8 cellular contexts compared by ENCODE assay signal in genomic region chr4:141604683-141605082, GRCh38. TPM values are rescaled to one million over a fixed set of nuclear protein-coding genes. Genes with fewer than 3 reads are reported as not detected.
A peak's percentile ranks its signal among the peaks of the same experiment; 100 is the strongest.
DNase-seq lines count a peak whose midpoint lies in the region; ATAC-seq and TF ChIP-seq lines count a peak whose summit lies in the region.
"Not testable (repeated sequence)": the region's sequence is repeated elsewhere in the genome, so short reads cannot be mapped to it uniquely, and the experiment has no call there.
"Had no signal": no experiment of that assay in that cellular context is flagged by ENCODE, and none has a peak within 500 bp of the region (broad histone marks: within the 10 kb centered on the region; RNA-seq: fewer than 3 reads in every experiment).

No MANE protein-coding gene starts in this region.

- not testable (repeated sequence) for H3K36me3 Mint-ChIP-seq in activated B cell treated with CpG ODN at 0.5 μM for 24 hours (ENCODE audit: low read depth); activated T-helper 17 cell treated with anti-CD3 and anti-CD28 coated beads, Interleukin-2, amount 50 U/mL, for 72 hours (ENCODE audit: low read depth); dendritic cell treated with granulocyte-macrophage colony-stimulating factor and Interleukin-4, amounts not matched to agents 40 ng/mL and 50 ng/mL, for 4 days (ENCODE audit: low read depth); natural killer cell; stimulated activated memory B cell treated with anti-CD40 and anti-IgM and Interleukin-4, amounts not matched to agents 10 μg/mL and 1 μg/mL and 100 μg/mL, for 72 hours

- POLR2A ChIA-PET in activated B cell treated with CpG ODN at 0.5 μM for 24 hours (lab: Charles Lee): not testable (repeated sequence)

- DNase-seq in GDM1 (lab: John Stamatoyannopoulos, UW) (peak; percentile 70), KG1 (lab: John Stamatoyannopoulos, UW) (peak; percentile 42)
- not testable (repeated sequence) for DNase-seq in activated B cell treated with CpG ODN at 0.5 μM for 24 hours, natural killer cell

- CTCF ChIA-PET in activated B cell treated with CpG ODN at 0.5 μM for 24 hours (lab: Charles Lee): not testable (repeated sequence)

- not testable (repeated sequence) for H3K9me3 Mint-ChIP-seq in activated B cell treated with CpG ODN at 0.5 μM for 24 hours; activated T-helper 17 cell treated with anti-CD3 and anti-CD28 coated beads, Interleukin-2, amount 50 U/mL, for 72 hours; dendritic cell treated with granulocyte-macrophage colony-stimulating factor and Interleukin-4, amounts not matched to agents 40 ng/mL and 50 ng/mL, for 4 days; natural killer cell; stimulated activated memory B cell treated with anti-CD40 and anti-IgM and Interleukin-4, amounts not matched to agents 10 μg/mL and 1 μg/mL and 100 μg/mL, for 72 hours

- H3K27ac Mint-ChIP-seq in activated B cell treated with CpG ODN at 0.5 μM for 24 hours; activated T-helper 17 cell treated with anti-CD3 and anti-CD28 coated beads, Interleukin-2, amount 50 U/mL, for 72 hours; dendritic cell treated with granulocyte-macrophage colony-stimulating factor and Interleukin-4, amounts not matched to agents 40 ng/mL and 50 ng/mL, for 4 days; stimulated activated memory B cell treated with anti-CD40 and anti-IgM and Interleukin-4, amounts not matched to agents 10 μg/mL and 1 μg/mL and 100 μg/mL, for 72 hours: not testable (repeated sequence)
- peak overlapping the region; percentile 44 to 60 for H3K27ac Mint-ChIP-seq in natural killer cell

- H3K4me3 Mint-ChIP-seq in activated B cell treated with CpG ODN at 0.5 μM for 24 hours (peak overlapping the region; percentile 4), natural killer cell (peak overlapping the region; percentile 73)
- peak overlapping the region; percentile 28 for H3K4me3 Mint-ChIP-seq in activated T-helper 17 cell treated with anti-CD3 and anti-CD28 coated beads, Interleukin-2, amount 50 U/mL, for 72 hours
- peak overlapping the region; percentile 15 for H3K4me3 Mint-ChIP-seq in dendritic cell treated with granulocyte-macrophage colony-stimulating factor and Interleukin-4, amounts not matched to agents 40 ng/mL and 50 ng/mL, for 4 days
- peak overlapping the region; percentile 48 for H3K4me3 Mint-ChIP-seq in stimulated activated memory B cell treated with anti-CD40 and anti-IgM and Interleukin-4, amounts not matched to agents 10 μg/mL and 1 μg/mL and 100 μg/mL, for 72 hours

- not testable (repeated sequence) for TF ChIP-seq CTCF in activated B cell treated with CpG ODN at 0.5 μM for 24 hours (IDR thresholded peaks at IDR 0.05); natural killer cell (IDR thresholded peaks at IDR 0.05)

- intact Hi-C loops in activated B cell treated with CpG ODN at 0.5 μM for 24 hours (cut with micrococcal nuclease); dendritic cell treated with granulocyte-macrophage colony-stimulating factor and Interleukin-4, amounts not matched to agents 40 ng/mL and 50 ng/mL, for 4 days (cut with micrococcal nuclease); natural killer cell (cut with micrococcal nuclease): not testable (repeated sequence)

- not testable (repeated sequence) for ATAC-seq in activated B cell treated with CpG ODN at 0.5 μM for 24 hours (ENCODE audit: low read depth); activated T-helper 17 cell treated with anti-CD3 and anti-CD28 coated beads, Interleukin-2, amount 50 U/mL, for 72 hours (replicated peaks); stimulated activated memory B cell treated with anti-CD40 and anti-IgM and Interleukin-4, amounts not matched to agents 10 μg/mL and 1 μg/mL and 100 μg/mL, for 72 hours
- peak in 1 of 3 donors; percentile 43 for ATAC-seq in natural killer cell

- H3K4me1 Mint-ChIP-seq in activated B cell treated with CpG ODN at 0.5 μM for 24 hours; activated T-helper 17 cell treated with anti-CD3 and anti-CD28 coated beads, Interleukin-2, amount 50 U/mL, for 72 hours; dendritic cell treated with granulocyte-macrophage colony-stimulating factor and Interleukin-4, amounts not matched to agents 40 ng/mL and 50 ng/mL, for 4 days (ENCODE audit: low read depth); natural killer cell; stimulated activated memory B cell treated with anti-CD40 and anti-IgM and Interleukin-4, amounts not matched to agents 10 μg/mL and 1 μg/mL and 100 μg/mL, for 72 hours: not testable (repeated sequence)

- H3K27me3 Mint-ChIP-seq in activated B cell treated with CpG ODN at 0.5 μM for 24 hours; dendritic cell treated with granulocyte-macrophage colony-stimulating factor and Interleukin-4, amounts not matched to agents 40 ng/mL and 50 ng/mL, for 4 days; natural killer cell (ENCODE audit: low read depth in 2 of 2): not testable (repeated sequence)
- H3K27me3 Mint-ChIP-seq in activated T-helper 17 cell treated with anti-CD3 and anti-CD28 coated beads, Interleukin-2, amount 50 U/mL, for 72 hours: peaks cover 25% of the 10 kb centered on the region
- peaks cover 11% of the 10 kb centered on the region for H3K27me3 Mint-ChIP-seq in stimulated activated memory B cell treated with anti-CD40 and anti-IgM and Interleukin-4, amounts not matched to agents 10 μg/mL and 1 μg/mL and 100 μg/mL, for 72 hours

RNA-seq across cellular contexts. Expression of gene IL15, which starts 31.7 kb away (rescaled TPM):
- total RNA-seq in activated B cell treated with CpG ODN at 0.5 μM for 24 hours (3.4 and 3.5 TPM in 2 replicates), natural killer cell (1 to 10 TPM; 6.0 to 8.1 (median 7.8) TPM)
- 1 to 10 TPM; 2.7 to 3.4 TPM for total RNA-seq in activated T-helper 17 cell treated with anti-CD3 and anti-CD28 coated beads, Interleukin-2, amount 50 U/mL, for 72 hours
- total RNA-seq: Caco-2 had no signal

Comparison
In these comparisons a context has a peak if more than half of its experiments do, and no peak if none do; other contexts are left out.
1. H3K4me3 Mint-ChIP-seq: peak in every context shown above with its lines; median percentile 73 in natural killer cell; 48 in stimulated activated memory B cell treated with anti-CD40 and anti-IgM and Interleukin-4, amounts not matched to agents 10 μg/mL and 1 μg/mL and 100 μg/mL, for 72 hours; 28 in activated T-helper 17 cell treated with anti-CD3 and anti-CD28 coated beads, Interleukin-2, amount 50 U/mL, for 72 hours; 15 in dendritic cell treated with granulocyte-macrophage colony-stimulating factor and Interleukin-4, amounts not matched to agents 40 ng/mL and 50 ng/mL, for 4 days; 4 in activated B cell treated with CpG ODN at 0.5 μM for 24 hours.